ENCODE assay signal across 8 cellular contexts in genomic region chr3:71130516-71131384, GRCh38.
A peak's percentile ranks its signal among the peaks of the same experiment; 100 is the strongest.
DNase-seq lines count a peak whose midpoint lies in the region; ATAC-seq, FAIRE-seq and TF ChIP-seq lines count a peak whose summit lies in the region.

No MANE protein-coding gene starts in this region.

- TF ChIP-seq CTCF in astrocyte (IDR thresholded peaks at IDR 0.05; ENCODE audit: insufficient read depth, low read depth, low read length) (no peak), hepatocyte (IDR thresholded peaks at IDR 0.05; ENCODE audit: poor library complexity) (no peak), gastrocnemius medialis (IDR thresholded peaks at IDR 0.05 in 4 of 5, conservative IDR thresholded peaks at IDR 0.05 in 1 of 5) (no peak)

- H3K9me3 ChIP-seq in astrocyte (ENCODE audit: insufficient read depth, low read depth, low read length) = no peaks in the 10 kb centered on the region
- H3K9me3 ChIP-seq in hepatocyte (ENCODE audit: low read depth) = no peaks in the 10 kb centered on the region
- H3K9me3 ChIP-seq in gastrocnemius medialis = no peaks in the 10 kb centered on the region

- no peaks in the 10 kb centered on the region for H3K27me3 ChIP-seq in ACC112 (ENCODE audit: insufficient read depth, low read length)
- H3K27me3 ChIP-seq in astrocyte (ENCODE audit: insufficient read depth, low read length) = no peaks in the 10 kb centered on the region
- H3K27me3 ChIP-seq in hepatocyte = no peaks in the 10 kb centered on the region
- no peaks in the 10 kb centered on the region for H3K27me3 ChIP-seq in gastrocnemius medialis

- H3K4me2 ChIP-seq in astrocyte (ENCODE audit: low read length) = peak overlapping the region; percentile 88
- H3K4me2 ChIP-seq in hepatocyte = peak overlapping the region; percentile 83

- H3K9me2 ChIP-seq in hepatocyte (replicated peaks; ENCODE audit: insufficient read depth) = no peaks in the 10 kb centered on the region

- DNase-seq in HTR-8/SVneo (ENCODE audit: insufficient read length, low spot score) = peak; percentile 35
- peak; percentile 29 to 85 (median 65) for DNase-seq in T-helper 1 cell
- peak; percentile 87 for DNase-seq in astrocyte (ENCODE audit: low read depth)
- peak; percentile 73 for DNase-seq in hepatocyte (ENCODE audit: low spot score)
- DNase-seq in gastrocnemius medialis = peak; percentile 48 to 49
- DNase-seq in NCI-H446 treated with DMSO at 0.1 percent for 48 hours (lab: John Stamatoyannopoulos, UW) = no peak

- H3K27me3 Mint-ChIP-seq in astrocyte (ENCODE audit: low read depth, unreplicated experiment) = no peaks in the 10 kb centered on the region

- H3K27ac ChIP-seq in ACC112 (ENCODE audit: low read depth, low read length) (peak overlapping the region; percentile 95), astrocyte (ENCODE audit: low read depth, low read length) (peak overlapping the region; percentile 92), hepatocyte (peak overlapping the region; percentile 96), gastrocnemius medialis (peak overlapping the region; percentile 61 to 78 (median 71))

- peak overlapping the region; percentile 81 for H3K4me3 Mint-ChIP-seq in astrocyte (ENCODE audit: unreplicated experiment)

- peak overlapping the region; percentile 93 for H3K27ac Mint-ChIP-seq in astrocyte (ENCODE audit: unreplicated experiment)

- no peaks in the 10 kb centered on the region for H3K9me3 Mint-ChIP-seq in astrocyte (ENCODE audit: unreplicated experiment)

- H3K4me1 ChIP-seq in ACC112 (ENCODE audit: control insufficient read depth, insufficient read depth, low read length, unreplicated experiment) = peaks cover 28% of the 10 kb centered on the region
- H3K4me1 ChIP-seq in astrocyte (ENCODE audit: insufficient read depth, low read length) = peaks cover 58% of the 10 kb centered on the region
- peaks cover 56% of the 10 kb centered on the region for H3K4me1 ChIP-seq in hepatocyte (ENCODE audit: insufficient read depth)
- peaks cover 52 to 55% of the 10 kb centered on the region in 2 donors for H3K4me1 ChIP-seq in gastrocnemius medialis

- TF ChIP-seq POLR2A in gastrocnemius medialis (IDR thresholded peaks at IDR 0.05) = peak; percentile 15 to 34

- H3K9ac ChIP-seq in astrocyte (ENCODE audit: low read length) = peak overlapping the region; percentile 92

- H3K4me3 ChIP-seq in ACC112 (ENCODE audit: low read depth, low read length) (peak overlapping the region; percentile 88), astrocyte (ENCODE audit: insufficient read depth, low read depth, low read length) (peak overlapping the region; percentile 69), hepatocyte (peak overlapping the region; percentile 68), gastrocnemius medialis (peak overlapping the region; percentile 49 to 69 (median 58))

- peaks cover 2% of the 10 kb centered on the region for H4K20me1 ChIP-seq in astrocyte (ENCODE audit: insufficient read depth, low read length)
- no peaks in the 10 kb centered on the region for H4K20me1 ChIP-seq in hepatocyte (ENCODE audit: insufficient read depth, poor library complexity, severe bottlenecking)

- 19% methylated on average over 19 of the region's 19 CpGs for whole genome bisulfite sequencing in hepatocyte (ENCODE audit: low lambda C conversion rate, missing lambda C conversion rate)

- intact Hi-C loops in gastrocnemius medialis (cut with DNase I; ENCODE audit: low total_unique reads) = loop anchor here (5.0 kb wide), 1 partner anchor 63 kb away; no protein-coding TSS in a partner anchor

- FAIRE-seq in HTR-8/SVneo (lab: Jason Lieb, UNC) (no peak), astrocyte (lab: Jason Lieb, UNC) (peak; percentile 59)

- peak overlapping the region; percentile 23 for H2AFZ ChIP-seq in ACC112 (ENCODE audit: low read length, unreplicated experiment)
- no peak overlapping the region for H2AFZ ChIP-seq in astrocyte (ENCODE audit: low read depth, low read length)
- H2AFZ ChIP-seq in hepatocyte = peak overlapping the region; percentile 44

- ATAC-seq in GM19035 (IDR thresholded peaks at IDR 0.05; ENCODE audit: unreplicated experiment) (peak; percentile 89), gastrocnemius medialis (peak; percentile 77 to 83)

- in situ Hi-C loops in gastrocnemius medialis (cut with MboI; ENCODE audit: low sequenced_read_pairs in 4 of 4) = loop anchor here in 1 of 4 donors (25.0 kb wide), 1 partner anchor 457 kb away; the partner anchor contains the start of gene FOXP1

- no peaks in the 10 kb centered on the region for H3K36me3 Mint-ChIP-seq in astrocyte (ENCODE audit: low read depth, unreplicated experiment)

- H3K36me3 ChIP-seq in ACC112 (ENCODE audit: insufficient read depth, low read length) (no peaks in the 10 kb centered on the region), astrocyte (ENCODE audit: insufficient read depth, low read length) (no peaks in the 10 kb centered on the region), hepatocyte (replicated peaks; ENCODE audit: insufficient read depth, low read depth) (no peaks in the 10 kb centered on the region), gastrocnemius medialis (no peaks in the 10 kb centered on the region)

- H3K79me2 ChIP-seq in ACC112 (ENCODE audit: control insufficient read depth, insufficient read depth, low read length, unreplicated experiment) (peaks cover 34% of the 10 kb centered on the region), astrocyte (ENCODE audit: insufficient read depth, low read length) (peaks cover 53% of the 10 kb centered on the region), hepatocyte (peaks cover 53% of the 10 kb centered on the region)

- peaks cover 59% of the 10 kb centered on the region for H3K4me1 Mint-ChIP-seq in astrocyte (ENCODE audit: low read depth, unreplicated experiment)
